In genomic region chr2:235532307-235532706, GRCh38 we compare ENCODE assay signal across 24 cellular contexts.
"Had no signal": no experiment of that assay in that cellular context is flagged by ENCODE, and none has a peak within 500 bp of the region (broad histone marks: within the 10 kb centered on the region; RNA-seq: fewer than 3 reads in every experiment).

No MANE protein-coding gene starts in this region.

- H3K9me3 ChIP-seq: ovary, prostate gland, stomach, testis, thyroid gland, transverse colon had no signal

- ATAC-seq: naive thymus-derived CD4-positive, alpha-beta T cell; natural killer cell treated with Interleukin-12 subunit alpha and Interleukin-12 subunit beta and Interleukin-15 and Interleukin-18, amount 100 ng/mL, for 72 hours; right cardiac atrium; sciatic nerve; stimulated activated naive B cell treated with anti-CD40 and anti-IgM and Interleukin-4, amounts not matched to agents 10 μg/mL and 1 μg/mL and 100 μg/mL, for 72 hours; stimulated activated naive CD8-positive, alpha-beta T cell treated with anti-CD3 and anti-CD28 coated beads, Interleukin-15, Interleukin-2, amounts not matched to agents 100 U/mL and 50 U/mL, for 24 hours had no signal

- H3K27me3 ChIP-seq: ovary, stomach, testis, thyroid gland, transverse colon, uterus had no signal

- H3K4me3 ChIP-seq: left ventricle myocardium inferior, lung, ovary, prostate gland, skin epidermis, stomach, testis, thyroid gland, transverse colon, uterus had no signal

- H3K4me1 ChIP-seq: prostate gland, testis, uterus had no signal

- DNase-seq: hypothalamus; immature natural killer cell; kidney; left ventricle myocardium inferior; mesendoderm; naive thymus-derived CD4-positive, alpha-beta T cell; stimulated activated CD4-positive, alpha-beta T cell treated with anti-CD3 and anti-CD28 coated beads, Interleukin-12 subunit alpha, Interleukin-12 subunit beta, amount 100 ng/mL, for 4 hours; stimulated activated CD4-positive, alpha-beta T cell treated with anti-CD3 and anti-CD28 coated beads, Interleukin-15, amount 100 ng/mL, for 24 hours; stimulated activated CD4-positive, alpha-beta T cell treated with anti-CD3 and anti-CD28 coated beads, Interleukin-2, amount 100 ng/mL, for 24 hours; stimulated activated CD4-positive, alpha-beta T cell treated with anti-CD3 and anti-CD28 coated beads, Interleukin-4, amount 100 ng/mL, for 1 hour; stimulated activated naive B cell treated with anti-CD40 and anti-IgM and Interleukin-4, amounts not matched to agents 10 μg/mL and 1 μg/mL and 100 μg/mL, for 72 hours; stimulated activated naive CD8-positive, alpha-beta T cell treated with anti-CD3 and anti-CD28 coated beads, Interleukin-15, Interleukin-2, amounts not matched to agents 100 U/mL and 50 U/mL, for 24 hours; stomach; testis; thyroid gland; transverse colon; uterus had no signal

- H3K36me3 ChIP-seq: left ventricle myocardium inferior, ovary, prostate gland, stomach, thyroid gland, transverse colon, uterus had no signal

- H3K27ac ChIP-seq: left ventricle myocardium inferior, ovary, prostate gland, skin epidermis, stomach, testis, thyroid gland, uterus had no signal
